15 cellular contexts compared by ENCODE assay signal in genomic region chr3:134354612-134355275, GRCh38. TPM values are rescaled to one million over a fixed set of nuclear protein-coding genes. Genes with fewer than 3 reads are reported as not detected.
DNase-seq lines count a peak whose midpoint lies in the region; ATAC-seq and TF ChIP-seq lines count a peak whose summit lies in the region.
"Had no signal": no experiment of that assay in that cellular context is flagged by ENCODE, and none has a peak within 500 bp of the region (broad histone marks: within the 10 kb centered on the region; RNA-seq: fewer than 3 reads in every experiment).

No MANE protein-coding gene starts in this region.

- H3K36me3 ChIP-seq in breast epithelium: no peaks in the 10 kb centered on the region
- H3K36me3 ChIP-seq in vagina: peaks cover 0 to 47% of the 10 kb centered on the region in 2 donors

- TF ChIP-seq POLR2A in breast epithelium (IDR thresholded peaks at IDR 0.05) (no peak), vagina (IDR thresholded peaks at IDR 0.05) (no peak)

- H3K9me3 ChIP-seq in breast epithelium: no peaks in the 10 kb centered on the region
- H3K9me3 ChIP-seq in vagina: no peaks in the 10 kb centered on the region
- H3K9me3 ChIP-seq: mucosa of descending colon, testis had no signal

- DNase-seq in breast epithelium (ENCODE audit: low spot score in 2 of 2) (no peak), MCF 10A (ENCODE audit: unreplicated experiment) (no peak), dorsolateral prefrontal cortex (peak in 3 of 10 donors; percentile 33 to 39 (median 38)), vagina (ENCODE audit: extremely low spot score in 2 of 2) (no peak), T-helper 1 cell (no peak), amniotic stem cell (lab: John Stamatoyannopoulos, UW) (no peak)
- DNase-seq in stimulated activated naive CD8-positive, alpha-beta T cell treated with anti-CD3 and anti-CD28 coated beads, Interleukin-15, amount 100 ng/mL, for 72 hours: no peak
- DNase-seq: activated CD4-positive, CD25-positive, alpha-beta regulatory T cell treated with anti-CD3 and anti-CD28 coated beads, Interleukin-2, amount 50 U/mL, for 72 hours; activated T-cell treated with anti-CD3 and anti-CD28 coated beads, Interleukin-2, amount 50 U/mL, for 48 hours; brain microvascular endothelial cell; NCI-H1694; NCI-H774; testis had no signal

- no TSS peak for BruUV-seq in MCF 10A (replicated peaks; lab: Mats Ljungman, UMichigan)

- TF ChIP-seq CTCF in breast epithelium (IDR thresholded peaks at IDR 0.05) (no peak), MCF 10A (IDR thresholded peaks at IDR 0.05; ENCODE audit: unreplicated experiment) (no peak), dorsolateral prefrontal cortex (IDR thresholded peaks at IDR 0.05 in 54 of 56, conservative IDR thresholded peaks at IDR 0.05 in 2 of 56; ENCODE audit: low read depth in 1 of 56, partially characterized antibody in 56 of 56) (no peak), nephron (IDR thresholded peaks at IDR 0.05; ENCODE audit: unreplicated experiment in 3 of 3) (no peak), vagina (IDR thresholded peaks at IDR 0.05) (no peak)

- no peaks in the 10 kb centered on the region for H3K9me3 Mint-ChIP-seq in MCF 10A (ENCODE audit: unreplicated experiment)
- no peaks in the 10 kb centered on the region for H3K9me3 Mint-ChIP-seq in nephron
- no peaks in the 10 kb centered on the region for H3K9me3 Mint-ChIP-seq in stimulated activated naive CD8-positive, alpha-beta T cell treated with anti-CD3 and anti-CD28 coated beads, Interleukin-15, amount 100 ng/mL, for 72 hours

- no peak for ATAC-seq in stimulated activated naive CD8-positive, alpha-beta T cell treated with anti-CD3 and anti-CD28 coated beads, Interleukin-15, amount 100 ng/mL, for 72 hours

- H3K4me3 ChIP-seq in breast epithelium (no peak overlapping the region), dorsolateral prefrontal cortex (no peak overlapping the region), vagina (no peak overlapping the region)
- H3K4me3 ChIP-seq: mucosa of descending colon, testis had no signal

- H3K27ac ChIP-seq in breast epithelium: peak overlapping the region; percentile 79 to 86
- peak overlapping the region in 53 of 59 donors; percentile 3 to 100 (median 67) for H3K27ac ChIP-seq in dorsolateral prefrontal cortex
- peak overlapping the region; percentile 55 for H3K27ac ChIP-seq in vagina
- H3K27ac ChIP-seq: brain microvascular endothelial cell, testis had no signal

- peaks cover 59% of the 10 kb centered on the region for H3K4me1 Mint-ChIP-seq in MCF 10A (ENCODE audit: insufficient read depth, unreplicated experiment)
- H3K4me1 Mint-ChIP-seq in nephron: peaks cover 77% of the 10 kb centered on the region
- no peaks in the 10 kb centered on the region for H3K4me1 Mint-ChIP-seq in stimulated activated naive CD8-positive, alpha-beta T cell treated with anti-CD3 and anti-CD28 coated beads, Interleukin-15, amount 100 ng/mL, for 72 hours

- H3K36me3 Mint-ChIP-seq in MCF 10A (ENCODE audit: insufficient read depth, unreplicated experiment) (peaks cover 71% of the 10 kb centered on the region), nephron (ENCODE audit: low read depth) (peaks cover 76% of the 10 kb centered on the region)

- H3K4me3 Mint-ChIP-seq in MCF 10A (ENCODE audit: unreplicated experiment) (no peak overlapping the region), nephron (peak overlapping the region in 1 of 3 experiments; percentile 53)
- H3K4me3 Mint-ChIP-seq in stimulated activated naive CD8-positive, alpha-beta T cell treated with anti-CD3 and anti-CD28 coated beads, Interleukin-15, amount 100 ng/mL, for 72 hours: no peak overlapping the region

- H3K27me3 Mint-ChIP-seq in MCF 10A (ENCODE audit: insufficient read depth, unreplicated experiment) (no peaks in the 10 kb centered on the region), nephron (ENCODE audit: low read depth) (no peaks in the 10 kb centered on the region)
- no peaks in the 10 kb centered on the region for H3K27me3 Mint-ChIP-seq in stimulated activated naive CD8-positive, alpha-beta T cell treated with anti-CD3 and anti-CD28 coated beads, Interleukin-15, amount 100 ng/mL, for 72 hours

- POLR2A ChIA-PET in MCF 10A (lab: Yijun Ruan, JAX): interaction anchor here (0.6 to 9.7 kb wide), 9 partner anchors 9 to 126 kb away, joined by 3 to 95 read pairs (median 13); partner anchors contain the start of gene AMOTL2

- H3K27ac Mint-ChIP-seq in MCF 10A (ENCODE audit: low read depth, unreplicated experiment) (no peak overlapping the region), nephron (peak overlapping the region; percentile 71 to 98 (median 74))
- H3K27ac Mint-ChIP-seq in stimulated activated naive CD8-positive, alpha-beta T cell treated with anti-CD3 and anti-CD28 coated beads, Interleukin-15, amount 100 ng/mL, for 72 hours: no peak overlapping the region

- CTCF ChIA-PET in MCF 10A (lab: Yijun Ruan, JAX): interaction anchor here (0.5 to 30.1 kb wide), 8 partner anchors 9 to 174 kb away, joined by 3 to 449 read pairs (median 3); partner anchors contain the start of genes ANAPC13 and CEP63

- intact Hi-C loops in breast epithelium (cut with DNase I; ENCODE audit: low total_unique reads): no loop called here
- intact Hi-C loops in MCF 10A (cut with micrococcal nuclease): no loop called here
- intact Hi-C loops in dorsolateral prefrontal cortex (cut with DNase I): no loop called here
- intact Hi-C loops in vagina (cut with DNase I): no loop called here

- H3K4me1 ChIP-seq in breast epithelium (peaks cover 43 to 45% of the 10 kb centered on the region in 2 donors), vagina (peaks cover 96% of the 10 kb centered on the region)

- H3K27me3 ChIP-seq in breast epithelium (no peaks in the 10 kb centered on the region), dorsolateral prefrontal cortex (no peaks in the 10 kb centered on the region), vagina (no peaks in the 10 kb centered on the region)
- H3K27me3 ChIP-seq: brain microvascular endothelial cell, testis had no signal

RNA-seq across cellular contexts. Expression of gene AMOTL2, which starts 19.5 kb away (rescaled TPM):
- total RNA-seq in breast epithelium (100 to 1,000 TPM in 1 of 3 donors, 10 to 100 TPM in 2; 78.3 to 281 (median 83.2) TPM), MCF 10A (2022) (92.6 and 137 TPM in 2 replicates), dorsolateral prefrontal cortex (100 to 1,000 TPM in 24 of 120 experiments, 10 to 100 TPM in 96; 43.1 to 220 (median 75.3) TPM), vagina (60.6 TPM)

Comparison
In these comparisons a context has a peak if more than half of its experiments do, and no peak if none do; other contexts are left out.
1. H3K27ac Mint-ChIP-seq: peak in nephron (3 of 3); none in MCF 10A (single experiment) and stimulated activated naive CD8-positive, alpha-beta T cell treated with anti-CD3 and anti-CD28 coated beads, Interleukin-15, amount 100 ng/mL, for 72 hours (0 of 2).
2. Peak in every context shown above with its lines, with median percentiles within 50 percentile points of each other: H3K27ac ChIP-seq.